1 cellular context compared by ENCODE assay signal in genomic region chr2:105881286-105882136, GRCh38.
TF ChIP-seq lines count a peak whose summit lies in the region.

No MANE protein-coding gene starts in this region.

TF ChIP-seq in HepG2, 621 proteins besides CTCF, POLR2A, EP300 and RAD21 (continued from another document and continues in another):
- TF ChIP-seq, protein P1, sequence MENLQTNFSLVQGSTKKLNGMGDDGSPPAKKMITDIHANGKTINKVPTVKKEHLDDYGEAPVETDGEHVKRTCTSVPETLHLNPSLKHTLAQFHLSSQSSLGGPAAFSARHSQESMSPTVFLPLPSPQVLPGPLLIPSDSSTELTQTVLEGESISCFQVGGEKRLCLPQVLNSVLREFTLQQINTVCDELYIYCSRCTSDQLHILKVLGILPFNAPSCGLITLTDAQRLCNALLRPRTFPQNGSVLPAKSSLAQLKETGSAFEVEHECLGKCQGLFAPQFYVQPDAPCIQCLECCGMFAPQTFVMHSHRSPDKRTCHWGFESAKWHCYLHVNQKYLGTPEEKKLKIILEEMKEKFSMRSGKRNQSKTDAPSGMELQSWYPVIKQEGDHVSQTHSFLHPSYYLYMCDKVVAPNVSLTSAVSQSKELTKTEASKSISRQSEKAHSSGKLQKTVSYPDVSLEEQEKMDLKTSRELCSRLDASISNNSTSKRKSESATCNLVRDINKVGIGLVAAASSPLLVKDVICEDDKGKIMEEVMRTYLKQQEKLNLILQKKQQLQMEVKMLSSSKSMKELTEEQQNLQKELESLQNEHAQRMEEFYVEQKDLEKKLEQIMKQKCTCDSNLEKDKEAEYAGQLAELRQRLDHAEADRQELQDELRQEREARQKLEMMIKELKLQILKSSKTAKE (CRISPR knock-in tag; IDR thresholded peaks at IDR 0.05; ENCODE audit: borderline replicate concordance), result no peak
- TF ChIP-seq AGO2 (optimal IDR thresholded peaks at IDR 0.05; ENCODE audit: low read depth, low read length), result peak; percentile 37
- no peak for TF ChIP-seq ZNF7 (CRISPR knock-in tag; IDR thresholded peaks at IDR 0.05)
- no peak for TF ChIP-seq SNRNP70 (IDR thresholded peaks at IDR 0.05; ENCODE audit: low read depth, low read length)
- TF ChIP-seq, protein P2, sequence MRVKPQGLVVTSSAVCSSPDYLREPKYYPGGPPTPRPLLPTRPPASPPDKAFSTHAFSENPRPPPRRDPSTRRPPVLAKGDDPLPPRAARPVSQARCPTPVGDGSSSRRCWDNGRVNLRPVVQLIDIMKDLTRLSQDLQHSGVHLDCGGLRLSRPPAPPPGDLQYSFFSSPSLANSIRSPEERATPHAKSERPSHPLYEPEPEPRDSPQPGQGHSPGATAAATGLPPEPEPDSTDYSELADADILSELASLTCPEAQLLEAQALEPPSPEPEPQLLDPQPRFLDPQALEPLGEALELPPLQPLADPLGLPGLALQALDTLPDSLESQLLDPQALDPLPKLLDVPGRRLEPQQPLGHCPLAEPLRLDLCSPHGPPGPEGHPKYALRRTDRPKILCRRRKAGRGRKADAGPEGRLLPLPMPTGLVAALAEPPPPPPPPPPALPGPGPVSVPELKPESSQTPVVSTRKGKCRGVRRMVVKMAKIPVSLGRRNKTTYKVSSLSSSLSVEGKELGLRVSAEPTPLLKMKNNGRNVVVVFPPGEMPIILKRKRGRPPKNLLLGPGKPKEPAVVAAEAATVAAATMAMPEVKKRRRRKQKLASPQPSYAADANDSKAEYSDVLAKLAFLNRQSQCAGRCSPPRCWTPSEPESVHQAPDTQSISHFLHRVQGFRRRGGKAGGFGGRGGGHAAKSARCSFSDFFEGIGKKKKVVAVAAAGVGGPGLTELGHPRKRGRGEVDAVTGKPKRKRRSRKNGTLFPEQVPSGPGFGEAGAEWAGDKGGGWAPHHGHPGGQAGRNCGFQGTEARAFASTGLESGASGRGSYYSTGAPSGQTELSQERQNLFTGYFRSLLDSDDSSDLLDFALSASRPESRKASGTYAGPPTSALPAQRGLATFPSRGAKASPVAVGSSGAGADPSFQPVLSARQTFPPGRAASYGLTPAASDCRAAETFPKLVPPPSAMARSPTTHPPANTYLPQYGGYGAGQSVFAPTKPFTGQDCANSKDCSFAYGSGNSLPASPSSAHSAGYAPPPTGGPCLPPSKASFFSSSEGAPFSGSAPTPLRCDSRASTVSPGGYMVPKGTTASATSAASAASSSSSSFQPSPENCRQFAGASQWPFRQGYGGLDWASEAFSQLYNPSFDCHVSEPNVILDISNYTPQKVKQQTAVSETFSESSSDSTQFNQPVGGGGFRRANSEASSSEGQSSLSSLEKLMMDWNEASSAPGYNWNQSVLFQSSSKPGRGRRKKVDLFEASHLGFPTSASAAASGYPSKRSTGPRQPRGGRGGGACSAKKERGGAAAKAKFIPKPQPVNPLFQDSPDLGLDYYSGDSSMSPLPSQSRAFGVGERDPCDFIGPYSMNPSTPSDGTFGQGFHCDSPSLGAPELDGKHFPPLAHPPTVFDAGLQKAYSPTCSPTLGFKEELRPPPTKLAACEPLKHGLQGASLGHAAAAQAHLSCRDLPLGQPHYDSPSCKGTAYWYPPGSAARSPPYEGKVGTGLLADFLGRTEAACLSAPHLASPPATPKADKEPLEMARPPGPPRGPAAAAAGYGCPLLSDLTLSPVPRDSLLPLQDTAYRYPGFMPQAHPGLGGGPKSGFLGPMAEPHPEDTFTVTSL (CRISPR knock-in tag; IDR thresholded peaks at IDR 0.05; ENCODE audit: borderline replicate concordance), result no peak
- no peak for TF ChIP-seq MBD4 (IDR thresholded peaks at IDR 0.05; ENCODE audit: borderline replicate concordance, low read length)
- TF ChIP-seq SP140L (CRISPR knock-in tag; IDR thresholded peaks at IDR 0.05; ENCODE audit: borderline replicate concordance), result no peak
- no peak for TF ChIP-seq POGK (CRISPR knock-in tag; conservative IDR thresholded peaks at IDR 0.05)
- no peak for TF ChIP-seq DR1 (CRISPR knock-in tag; IDR thresholded peaks at IDR 0.05)
- TF ChIP-seq PTBP1 (IDR thresholded peaks at IDR 0.05; ENCODE audit: low read depth, low read length, poor library complexity, severe bottlenecking), result no peak
- TF ChIP-seq SIN3B (IDR thresholded peaks at IDR 0.05; ENCODE audit: low read length), result no peak
- TF ChIP-seq ZNF264 (CRISPR knock-in tag; IDR thresholded peaks at IDR 0.05), result no peak
- no peak for TF ChIP-seq CEBPZ (IDR thresholded peaks at IDR 0.05; ENCODE audit: low read length)
- no peak for TF ChIP-seq THAP9 (CRISPR knock-in tag; IDR thresholded peaks at IDR 0.05; ENCODE audit: borderline replicate concordance)
- TF ChIP-seq ZNF558 (CRISPR knock-in tag; IDR thresholded peaks at IDR 0.05; ENCODE audit: borderline replicate concordance), result no peak
- no peak for TF ChIP-seq SSRP1 (CRISPR knock-in tag; IDR thresholded peaks at IDR 0.05)
- no peak for TF ChIP-seq CENPBD1 (CRISPR knock-in tag; IDR thresholded peaks at IDR 0.05; ENCODE audit: borderline replicate concordance, low read depth)
- no peak for TF ChIP-seq MTA1 (CRISPR knock-in tag; IDR thresholded peaks at IDR 0.05; ENCODE audit: borderline replicate concordance)
- 0 out of 2 replicates have a peak, but pooled peaks have one; percentile 27 for TF ChIP-seq ZBTB4 (CRISPR knock-in tag; IDR thresholded peaks at IDR 0.05; ENCODE audit: borderline replicate concordance)
- TF ChIP-seq ZNF841 (CRISPR knock-in tag; IDR thresholded peaks at IDR 0.05; ENCODE audit: borderline replicate concordance), result no peak
- TF ChIP-seq ZNF207 (IDR thresholded peaks at IDR 0.05; ENCODE audit: borderline replicate concordance), result no peak
- TF ChIP-seq ZBTB10 (CRISPR knock-in tag; IDR thresholded peaks at IDR 0.05; ENCODE audit: borderline replicate concordance), result no peak
- TF ChIP-seq MLXIP (CRISPR knock-in tag; IDR thresholded peaks at IDR 0.05; ENCODE audit: borderline replicate concordance), result no peak
- TF ChIP-seq XRCC5 (optimal IDR thresholded peaks at IDR 0.05; ENCODE audit: low read length), result no peak
- TF ChIP-seq U2AF1 (optimal IDR thresholded peaks at IDR 0.05; ENCODE audit: low read depth, low read length), result no peak
- no peak for TF ChIP-seq ZNF746 (CRISPR knock-in tag; IDR thresholded peaks at IDR 0.05)
- no peak for TF ChIP-seq SMAD9 (CRISPR knock-in tag; IDR thresholded peaks at IDR 0.05)
